In genomic region chr17:29148790-29149430, GRCh38 we compare ENCODE assay signal across 1 cellular context.
A peak's percentile ranks its signal among the peaks of the same experiment; 100 is the strongest.
TF ChIP-seq lines count a peak whose summit lies in the region.

No MANE protein-coding gene starts in this region.

TF ChIP-seq in K562, 482 proteins besides CTCF, POLR2A, EP300 and RAD21 (continued from another document and continues in another):
- peak; percentile 1 for TF ChIP-seq TBP (optimal IDR thresholded peaks at IDR 0.05; ENCODE audit: low read depth, low read length)
- TF ChIP-seq ZC3H11A (IDR thresholded peaks at IDR 0.05; ENCODE audit: low read depth, low read length), result 0 out of 2 replicates have a peak, but pooled peaks have one; percentile 42
- TF ChIP-seq, protein P1, sequence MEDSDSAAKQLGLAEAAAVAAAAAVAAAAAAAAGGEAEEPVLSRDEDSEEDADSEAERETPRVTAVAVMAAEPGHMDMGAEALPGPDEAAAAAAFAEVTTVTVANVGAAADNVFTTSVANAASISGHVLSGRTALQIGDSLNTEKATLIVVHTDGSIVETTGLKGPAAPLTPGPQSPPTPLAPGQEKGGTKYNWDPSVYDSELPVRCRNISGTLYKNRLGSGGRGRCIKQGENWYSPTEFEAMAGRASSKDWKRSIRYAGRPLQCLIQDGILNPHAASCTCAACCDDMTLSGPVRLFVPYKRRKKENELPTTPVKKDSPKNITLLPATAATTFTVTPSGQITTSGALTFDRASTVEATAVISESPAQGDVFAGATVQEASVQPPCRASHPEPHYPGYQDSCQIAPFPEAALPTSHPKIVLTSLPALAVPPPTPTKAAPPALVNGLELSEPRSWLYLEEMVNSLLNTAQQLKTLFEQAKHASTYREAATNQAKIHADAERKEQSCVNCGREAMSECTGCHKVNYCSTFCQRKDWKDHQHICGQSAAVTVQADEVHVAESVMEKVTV (CRISPR knock-in tag; IDR thresholded peaks at IDR 0.05), result peak; percentile 91
- TF ChIP-seq ZNF316 (IDR thresholded peaks at IDR 0.05), result no peak
- TF ChIP-seq ZNF436 (CRISPR knock-in tag; IDR thresholded peaks at IDR 0.05), result peak; percentile 87
- TF ChIP-seq ZNF24 (IDR thresholded peaks at IDR 0.05), result peak; percentile 98
- TF ChIP-seq TAF1 (IDR thresholded peaks at IDR 0.05; ENCODE audit: control insufficient read depth, extremely low read depth, insufficient read depth, low read length, severe bottlenecking), result peak; percentile 12
- TF ChIP-seq, protein P2, sequence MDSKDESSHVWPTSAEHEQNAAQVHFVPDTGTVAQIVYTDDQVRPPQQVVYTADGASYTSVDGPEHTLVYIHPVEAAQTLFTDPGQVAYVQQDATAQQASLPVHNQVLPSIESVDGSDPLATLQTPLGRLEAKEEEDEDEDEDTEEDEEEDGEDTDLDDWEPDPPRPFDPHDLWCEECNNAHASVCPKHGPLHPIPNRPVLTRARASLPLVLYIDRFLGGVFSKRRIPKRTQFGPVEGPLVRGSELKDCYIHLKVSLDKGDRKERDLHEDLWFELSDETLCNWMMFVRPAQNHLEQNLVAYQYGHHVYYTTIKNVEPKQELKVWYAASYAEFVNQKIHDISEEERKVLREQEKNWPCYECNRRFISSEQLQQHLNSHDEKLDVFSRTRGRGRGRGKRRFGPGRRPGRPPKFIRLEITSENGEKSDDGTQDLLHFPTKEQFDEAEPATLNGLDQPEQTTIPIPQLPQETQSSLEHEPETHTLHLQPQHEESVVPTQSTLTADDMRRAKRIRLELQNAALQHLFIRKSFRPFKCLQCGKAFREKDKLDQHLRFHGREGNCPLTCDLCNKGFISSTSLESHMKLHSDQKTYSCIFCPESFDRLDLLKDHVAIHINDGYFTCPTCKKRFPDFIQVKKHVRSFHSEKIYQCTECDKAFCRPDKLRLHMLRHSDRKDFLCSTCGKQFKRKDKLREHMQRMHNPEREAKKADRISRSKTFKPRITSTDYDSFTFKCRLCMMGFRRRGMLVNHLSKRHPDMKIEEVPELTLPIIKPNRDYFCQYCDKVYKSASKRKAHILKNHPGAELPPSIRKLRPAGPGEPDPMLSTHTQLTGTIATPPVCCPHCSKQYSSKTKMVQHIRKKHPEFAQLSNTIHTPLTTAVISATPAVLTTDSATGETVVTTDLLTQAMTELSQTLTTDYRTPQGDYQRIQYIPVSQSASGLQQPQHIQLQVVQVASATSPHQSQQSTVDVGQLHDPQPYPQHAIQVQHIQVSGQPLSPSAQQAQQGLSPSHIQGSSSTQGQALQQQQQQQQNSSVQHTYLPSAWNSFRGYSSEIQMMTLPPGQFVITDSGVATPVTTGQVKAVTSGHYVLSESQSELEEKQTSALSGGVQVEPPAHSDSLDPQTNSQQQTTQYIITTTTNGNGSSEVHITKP (IDR thresholded peaks at IDR 0.05; ENCODE audit: partially characterized antibody), result no peak
- no peak for TF ChIP-seq HLTF (IDR thresholded peaks at IDR 0.05)
- TF ChIP-seq SIN3A (IDR thresholded peaks at IDR 0.05; ENCODE audit: borderline replicate concordance in 2 of 2, control insufficient read depth in 1 of 2, low read depth in 2 of 2, low read length in 2 of 2), result 0 out of 4 replicates have a peak, but pooled peaks of 1 of the 2 experiments have one; percentile 45
- no peak for TF ChIP-seq XRCC4 (IDR thresholded peaks at IDR 0.05; ENCODE audit: extremely low read depth, insufficient read depth, insufficient read length)
- TF ChIP-seq MEIS2 (IDR thresholded peaks at IDR 0.05; ENCODE audit: partially characterized antibody), result peak; percentile 63
- peak; percentile 69; the same call in 1 of the 2 replicates for TF ChIP-seq STAG1 (CRISPR knock-in tag; IDR thresholded peaks at IDR 0.05; ENCODE audit: borderline replicate concordance)
- TF ChIP-seq ELF1 (tag; IDR thresholded peaks at IDR 0.05), result peak; percentile 57
- TF ChIP-seq FOS (IDR thresholded peaks at IDR 0.05; ENCODE audit: extremely low read depth, insufficient read length), result no peak
- TF ChIP-seq CTCFL (IDR thresholded peaks at IDR 0.05; ENCODE audit: borderline replicate concordance, insufficient read depth, low read depth, low read length, poor library complexity, severe bottlenecking), result peak; percentile 45
- TF ChIP-seq, protein P3, sequence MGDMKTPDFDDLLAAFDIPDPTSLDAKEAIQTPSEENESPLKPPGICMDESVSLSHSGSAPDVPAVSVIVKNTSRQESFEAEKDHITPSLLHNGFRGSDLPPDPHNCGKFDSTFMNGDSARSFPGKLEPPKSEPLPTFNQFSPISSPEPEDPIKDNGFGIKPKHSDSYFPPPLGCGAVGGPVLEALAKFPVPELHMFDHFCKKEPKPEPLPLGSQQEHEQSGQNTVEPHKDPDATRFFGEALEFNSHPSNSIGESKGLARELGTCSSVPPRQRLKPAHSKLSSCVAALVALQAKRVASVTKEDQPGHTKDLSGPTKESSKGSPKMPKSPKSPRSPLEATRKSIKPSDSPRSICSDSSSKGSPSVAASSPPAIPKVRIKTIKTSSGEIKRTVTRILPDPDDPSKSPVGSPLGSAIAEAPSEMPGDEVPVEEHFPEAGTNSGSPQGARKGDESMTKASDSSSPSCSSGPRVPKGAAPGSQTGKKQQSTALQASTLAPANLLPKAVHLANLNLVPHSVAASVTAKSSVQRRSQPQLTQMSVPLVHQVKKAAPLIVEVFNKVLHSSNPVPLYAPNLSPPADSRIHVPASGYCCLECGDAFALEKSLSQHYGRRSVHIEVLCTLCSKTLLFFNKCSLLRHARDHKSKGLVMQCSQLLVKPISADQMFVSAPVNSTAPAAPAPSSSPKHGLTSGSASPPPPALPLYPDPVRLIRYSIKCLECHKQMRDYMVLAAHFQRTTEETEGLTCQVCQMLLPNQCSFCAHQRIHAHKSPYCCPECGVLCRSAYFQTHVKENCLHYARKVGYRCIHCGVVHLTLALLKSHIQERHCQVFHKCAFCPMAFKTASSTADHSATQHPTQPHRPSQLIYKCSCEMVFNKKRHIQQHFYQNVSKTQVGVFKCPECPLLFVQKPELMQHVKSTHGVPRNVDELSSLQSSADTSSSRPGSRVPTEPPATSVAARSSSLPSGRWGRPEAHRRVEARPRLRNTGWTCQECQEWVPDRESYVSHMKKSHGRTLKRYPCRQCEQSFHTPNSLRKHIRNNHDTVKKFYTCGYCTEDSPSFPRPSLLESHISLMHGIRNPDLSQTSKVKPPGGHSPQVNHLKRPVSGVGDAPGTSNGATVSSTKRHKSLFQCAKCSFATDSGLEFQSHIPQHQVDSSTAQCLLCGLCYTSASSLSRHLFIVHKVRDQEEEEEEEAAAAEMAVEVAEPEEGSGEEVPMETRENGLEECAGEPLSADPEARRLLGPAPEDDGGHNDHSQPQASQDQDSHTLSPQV (IDR thresholded peaks at IDR 0.05), result peak; percentile 13; the same call in 1 of the 2 replicates
- peak; percentile 67 for TF ChIP-seq POLR2G (IDR thresholded peaks at IDR 0.05; ENCODE audit: low read depth, low read length)
- TF ChIP-seq RBFOX2 (IDR thresholded peaks at IDR 0.05; ENCODE audit: low read depth, low read length), result peak; percentile 62
- peak; percentile 75 for TF ChIP-seq VEZF1 (CRISPR knock-in tag; IDR thresholded peaks at IDR 0.05)
- TF ChIP-seq ESRRA (IDR thresholded peaks at IDR 0.05; ENCODE audit: borderline replicate concordance, low read depth), result peak; percentile 65; the same call in 1 of the 2 replicates
- peak; percentile 79 for TF ChIP-seq FIP1L1 (IDR thresholded peaks at IDR 0.05; ENCODE audit: low read depth, low read length, poor library complexity, severe bottlenecking)
- TF ChIP-seq KLF1 (tag; IDR thresholded peaks at IDR 0.05), result peak; percentile 58; the same call in 1 of the 2 replicates
- peak; percentile 99 for TF ChIP-seq ZFP36 (IDR thresholded peaks at IDR 0.05; ENCODE audit: low read depth, low read length, partially characterized antibody)
- peak; percentile 67; the same call in 1 of the 2 replicates for TF ChIP-seq ARID2 (IDR thresholded peaks at IDR 0.05)
- no peak for TF ChIP-seq ZNF57 (CRISPR knock-in tag; IDR thresholded peaks at IDR 0.05)
- peak; percentile 59; the same call in 1 of the 2 replicates for TF ChIP-seq THAP12 (CRISPR knock-in tag; IDR thresholded peaks at IDR 0.05)
- TF ChIP-seq, protein P4, sequence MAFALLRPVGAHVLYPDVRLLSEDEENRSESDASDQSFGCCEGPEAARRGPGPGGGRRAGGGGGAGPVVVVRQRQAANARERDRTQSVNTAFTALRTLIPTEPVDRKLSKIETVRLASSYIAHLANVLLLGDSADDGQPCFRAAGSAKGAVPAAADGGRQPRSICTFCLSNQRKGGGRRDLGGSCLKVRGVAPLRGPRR (CRISPR knock-in tag; IDR thresholded peaks at IDR 0.05), result no peak
- TF ChIP-seq, protein P5, sequence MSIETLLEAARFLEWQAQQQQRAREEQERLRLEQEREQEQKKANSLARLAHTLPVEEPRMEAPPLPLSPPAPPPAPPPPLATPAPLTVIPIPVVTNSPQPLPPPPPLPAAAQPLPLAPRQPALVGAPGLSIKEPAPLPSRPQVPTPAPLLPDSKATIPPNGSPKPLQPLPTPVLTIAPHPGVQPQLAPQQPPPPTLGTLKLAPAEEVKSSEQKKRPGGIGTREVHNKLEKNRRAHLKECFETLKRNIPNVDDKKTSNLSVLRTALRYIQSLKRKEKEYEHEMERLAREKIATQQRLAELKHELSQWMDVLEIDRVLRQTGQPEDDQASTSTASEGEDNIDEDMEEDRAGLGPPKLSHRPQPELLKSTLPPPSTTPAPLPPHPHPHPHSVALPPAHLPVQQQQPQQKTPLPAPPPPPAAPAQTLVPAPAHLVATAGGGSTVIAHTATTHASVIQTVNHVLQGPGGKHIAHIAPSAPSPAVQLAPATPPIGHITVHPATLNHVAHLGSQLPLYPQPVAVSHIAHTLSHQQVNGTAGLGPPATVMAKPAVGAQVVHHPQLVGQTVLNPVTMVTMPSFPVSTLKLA (conservative IDR thresholded peaks at IDR 0.05), result peak; percentile 5 to 61; a peak in 1 of 4 replicates
- TF ChIP-seq CBFA2T2 (conservative IDR thresholded peaks at IDR 0.05), result no peak
- TF ChIP-seq JUND (IDR thresholded peaks at IDR 0.05; ENCODE audit: borderline replicate concordance, low read depth, low read length), result peak; percentile 55; the same call in 1 of the 2 replicates
- TF ChIP-seq JUND (tag; IDR thresholded peaks at IDR 0.05; ENCODE audit: borderline replicate concordance, low read depth, low read length), result peak; percentile 3; the same call in 1 of the 3 replicates
- TF ChIP-seq KLF16 (IDR thresholded peaks at IDR 0.05), result peak; percentile 52; the same call in 1 of the 2 replicates
- TF ChIP-seq JUNB (CRISPR knock-in tag; conservative IDR thresholded peaks at IDR 0.05), result no peak
- TF ChIP-seq CCNT2 (IDR thresholded peaks at IDR 0.05; ENCODE audit: borderline replicate concordance, extremely low read depth, insufficient read length, low read depth, low read length), result peak; percentile 72
- TF ChIP-seq HMGN3 (IDR thresholded peaks at IDR 0.05; ENCODE audit: borderline replicate concordance, extremely low read depth, insufficient read length, low read depth, low read length), result peak; percentile 86
- TF ChIP-seq, protein P6, sequence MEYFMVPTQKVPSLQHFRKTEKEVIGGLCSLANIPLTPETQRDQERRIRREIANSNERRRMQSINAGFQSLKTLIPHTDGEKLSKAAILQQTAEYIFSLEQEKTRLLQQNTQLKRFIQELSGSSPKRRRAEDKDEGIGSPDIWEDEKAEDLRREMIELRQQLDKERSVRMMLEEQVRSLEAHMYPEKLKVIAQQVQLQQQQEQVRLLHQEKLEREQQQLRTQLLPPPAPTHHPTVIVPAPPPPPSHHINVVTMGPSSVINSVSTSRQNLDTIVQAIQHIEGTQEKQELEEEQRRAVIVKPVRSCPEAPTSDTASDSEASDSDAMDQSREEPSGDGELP (CRISPR knock-in tag; IDR thresholded peaks at IDR 0.05; ENCODE audit: borderline replicate concordance), result peak; percentile 82
- no peak for TF ChIP-seq EWSR1 (IDR thresholded peaks at IDR 0.05; ENCODE audit: borderline replicate concordance, low read depth, partially characterized antibody)
- peak in 1 of 2 experiments; percentile 13; a peak in 1 of 4 replicates for TF ChIP-seq KDM1A (IDR thresholded peaks at IDR 0.05)
- TF ChIP-seq NEUROD1 (IDR thresholded peaks at IDR 0.05; ENCODE audit: borderline replicate concordance, low read depth, low read length, partially characterized antibody), result no peak
- no peak for TF ChIP-seq FOXK1 (CRISPR knock-in tag; IDR thresholded peaks at IDR 0.05; ENCODE audit: borderline replicate concordance)
- peak; percentile 79; the same call in 1 of the 2 replicates for TF ChIP-seq SMARCA5 (IDR thresholded peaks at IDR 0.05)
- 0 out of 2 replicates have a peak, but pooled peaks have one; percentile 6 for TF ChIP-seq JUN (IDR thresholded peaks at IDR 0.05; ENCODE audit: borderline replicate concordance, low read depth, low read length)
- TF ChIP-seq JUN (CRISPR knock-in tag; IDR thresholded peaks at IDR 0.05; ENCODE audit: borderline replicate concordance), result no peak
